9 cellular contexts compared by ENCODE assay signal in genomic region chr2:238100049-238100820, GRCh38. TPM values are rescaled to one million over a fixed set of nuclear protein-coding genes. Genes with fewer than 3 reads are reported as not detected.
DNase-seq lines count a peak whose midpoint lies in the region; ATAC-seq and TF ChIP-seq lines count a peak whose summit lies in the region.
"Had no signal": no experiment of that assay in that cellular context is flagged by ENCODE, and none has a peak within 500 bp of the region (broad histone marks: within the 10 kb centered on the region; RNA-seq: fewer than 3 reads in every experiment).

ESPNL (plus strand) TSS chr2:238100340; CDS start chr2:238100420, 80 bp downstream.

- no peak within 1 kb of the TSS for H3K4me3 Mint-ChIP-seq in activated CD8-positive, alpha-beta memory T cell treated with anti-CD3 and anti-CD28 coated beads, Interleukin-2, amount 10 ng/mL, durations not matched to agents 7 days and 5 days
- no peak within 1 kb of the TSS for H3K4me3 Mint-ChIP-seq in osteocyte (ENCODE audit: unreplicated experiment)

- no peaks in the 10 kb centered on the region for H3K4me1 Mint-ChIP-seq in activated CD8-positive, alpha-beta memory T cell treated with anti-CD3 and anti-CD28 coated beads, Interleukin-2, amount 10 ng/mL, durations not matched to agents 7 days and 5 days
- peaks cover 6% of the 10 kb centered on the region for H3K4me1 Mint-ChIP-seq in osteocyte (ENCODE audit: unreplicated experiment)

- DNase-seq in DMS153 (lab: John Stamatoyannopoulos, UW) = peak; percentile 47
- DNase-seq in NCI-H2107 (lab: John Stamatoyannopoulos, UW) = peak; percentile 76
- peak; percentile 38 for DNase-seq in activated CD8-positive, alpha-beta memory T cell treated with anti-CD3 and anti-CD28 coated beads, Interleukin-2, amount 10 ng/mL, durations not matched to agents 7 days and 5 days
- peak; percentile 83 for DNase-seq in osteocyte (ENCODE audit: extremely low spot score, unreplicated experiment)
- DNase-seq: effector CD4-positive, alpha-beta T cell had no signal

- no peaks in the 10 kb centered on the region for H3K9me3 Mint-ChIP-seq in activated CD8-positive, alpha-beta memory T cell treated with anti-CD3 and anti-CD28 coated beads, Interleukin-2, amount 10 ng/mL, durations not matched to agents 7 days and 5 days (ENCODE audit: low read depth)
- no peaks in the 10 kb centered on the region for H3K9me3 Mint-ChIP-seq in osteocyte (ENCODE audit: unreplicated experiment)

- CTCF ChIA-PET in activated CD8-positive, alpha-beta memory T cell treated with anti-CD3 and anti-CD28 coated beads, Interleukin-2, amount 10 ng/mL, durations not matched to agents 7 days and 5 days (lab: Charles Lee) = no interaction called here

- TF ChIP-seq CTCF in osteocyte (IDR thresholded peaks at IDR 0.05) = no peak

- no peak within 1 kb of the TSS for H3K27ac Mint-ChIP-seq in activated CD8-positive, alpha-beta memory T cell treated with anti-CD3 and anti-CD28 coated beads, Interleukin-2, amount 10 ng/mL, durations not matched to agents 7 days and 5 days
- H3K27ac Mint-ChIP-seq in osteocyte (ENCODE audit: unreplicated experiment) = no peak within 1 kb of the TSS

- no peaks in the 10 kb centered on the region for H3K27me3 Mint-ChIP-seq in activated CD8-positive, alpha-beta memory T cell treated with anti-CD3 and anti-CD28 coated beads, Interleukin-2, amount 10 ng/mL, durations not matched to agents 7 days and 5 days
- H3K27me3 Mint-ChIP-seq in osteocyte (ENCODE audit: unreplicated experiment) = no peaks in the 10 kb centered on the region

- H3K36me3 Mint-ChIP-seq in activated CD8-positive, alpha-beta memory T cell treated with anti-CD3 and anti-CD28 coated beads, Interleukin-2, amount 10 ng/mL, durations not matched to agents 7 days and 5 days = peaks cover 5% of the 10 kb centered on the region
- H3K36me3 Mint-ChIP-seq in osteocyte (ENCODE audit: unreplicated experiment) = no peaks in the 10 kb centered on the region

- no peak for ATAC-seq in activated CD8-positive, alpha-beta memory T cell treated with anti-CD3 and anti-CD28 coated beads, Interleukin-2, amount 10 ng/mL, durations not matched to agents 7 days and 5 days
- ATAC-seq in HG02970 (IDR thresholded peaks at IDR 0.05; ENCODE audit: low FRiP score, unreplicated experiment) = no peak
- no peak for ATAC-seq in HG03039 (IDR thresholded peaks at IDR 0.05; ENCODE audit: unreplicated experiment)
- no peak for ATAC-seq in HG02571 (IDR thresholded peaks at IDR 0.05; ENCODE audit: unreplicated experiment)
- ATAC-seq in GM21723 (IDR thresholded peaks at IDR 0.05; ENCODE audit: unreplicated experiment) = no peak

RNA-seq across cellular contexts. Expression of gene ESPNL, which starts in this region (rescaled TPM):
- under 1 TPM in 1 of 2 experiments, not detected in 1; 0.05 TPM for total RNA-seq in activated CD8-positive, alpha-beta memory T cell treated with anti-CD3 and anti-CD28 coated beads, Interleukin-2, amount 10 ng/mL, durations not matched to agents 7 days and 5 days
- not detected in 2 replicates for total RNA-seq in osteocyte

Comparison
In these comparisons a context has a peak if more than half of its experiments do, and no peak if none do; other contexts are left out.
1. Peak in DNase-seq in activated CD8-positive, alpha-beta memory T cell treated with anti-CD3 and anti-CD28 coated beads, Interleukin-2, amount 10 ng/mL, durations not matched to agents 7 days and 5 days; RNA of the gene not detected or under 1 TPM.
2. Peak in DNase-seq in osteocyte; RNA of the gene not detected or under 1 TPM.